2 cellular contexts compared by ENCODE assay signal in genomic region chr3:50339485-50340196, GRCh38.
TF ChIP-seq lines count a peak whose summit lies in the region.

No MANE protein-coding gene starts in this region.

TF ChIP-seq in liver, 16 proteins besides CTCF, POLR2A, EP300 and RAD21:
- TF ChIP-seq REST (IDR thresholded peaks at IDR 0.05), result no peak
- no peak for TF ChIP-seq ZBTB33 (IDR thresholded peaks at IDR 0.05)
- no peak for TF ChIP-seq ATF3 (IDR thresholded peaks at IDR 0.05)
- no peak for TF ChIP-seq RXRA (IDR thresholded peaks at IDR 0.05)
- TF ChIP-seq FOXA2 (IDR thresholded peaks at IDR 0.05), result no peak
- TF ChIP-seq JUND (IDR thresholded peaks at IDR 0.05), result no peak
- TF ChIP-seq MAX (IDR thresholded peaks at IDR 0.05), result no peak
- TF ChIP-seq YY1 (IDR thresholded peaks at IDR 0.05), result no peak
- TF ChIP-seq FOXA1 (IDR thresholded peaks at IDR 0.05), result no peak
- TF ChIP-seq HNF4G (IDR thresholded peaks at IDR 0.05), result no peak
- TF ChIP-seq HNF4A (conservative IDR thresholded peaks at IDR 0.05), result no peak
- TF ChIP-seq EGR1 (IDR thresholded peaks at IDR 0.05; ENCODE audit: low read depth in 2 of 2), result no peak
- no peak for TF ChIP-seq NR2F2 (IDR thresholded peaks at IDR 0.05)
- no peak for TF ChIP-seq SP1 (IDR thresholded peaks at IDR 0.05)
- no peak for TF ChIP-seq TAF1 (conservative IDR thresholded peaks at IDR 0.05)

TF ChIP-seq in HepG2, 621 proteins besides CTCF, POLR2A, EP300 and RAD21:
- TF ChIP-seq MAF1 (CRISPR knock-in tag; IDR thresholded peaks at IDR 0.05; ENCODE audit: borderline replicate concordance) (no peak), ZBED4 (CRISPR knock-in tag; IDR thresholded peaks at IDR 0.05; ENCODE audit: borderline replicate concordance) (no peak), SAFB2 (CRISPR knock-in tag; IDR thresholded peaks at IDR 0.05; ENCODE audit: borderline replicate concordance, low read depth) (no peak)
